In the genomic region with DNA sequence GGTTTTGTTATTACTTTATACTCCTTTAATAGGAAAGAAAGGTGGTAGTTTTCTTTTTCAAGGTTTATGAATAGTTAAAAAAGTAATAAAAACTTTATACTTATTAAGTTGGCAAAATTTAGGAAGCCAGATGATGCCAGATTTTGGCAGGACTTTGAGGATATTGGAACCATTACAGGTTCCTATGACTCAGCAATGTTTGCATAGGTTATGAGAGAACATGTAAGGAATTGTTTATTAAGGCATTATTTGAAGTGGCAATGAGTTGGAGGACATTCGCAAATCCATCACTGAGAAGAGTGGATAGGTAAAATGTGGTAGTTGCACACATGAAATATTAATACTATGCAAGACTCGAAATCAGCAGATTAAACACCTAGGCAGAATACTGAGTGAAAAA, we compare ENCODE assay signal across 28 cellular contexts. TPM values are rescaled to one million over a fixed set of nuclear protein-coding genes. Genes with fewer than 3 reads are reported as not detected.
DNase-seq lines count a peak whose midpoint lies in the region; ATAC-seq, FAIRE-seq and TF ChIP-seq lines count a peak whose summit lies in the region.
"Had no signal": no experiment of that assay in that cellular context is flagged by ENCODE, and none has a peak within 500 bp of the region (broad histone marks: within the 10 kb centered on the region; RNA-seq: fewer than 3 reads in every experiment).

No MANE protein-coding gene starts in this region.

- H2AFZ ChIP-seq in endothelial cell of umbilical vein (ENCODE audit: low read depth, low read length) = no peak overlapping the region
- H2AFZ ChIP-seq: parathyroid adenoma had no signal

- no peaks in the 10 kb centered on the region for H3K9me3 ChIP-seq in Panc1 (ENCODE audit: control insufficient read depth, insufficient read depth, low read depth, low read length)
- H3K9me3 ChIP-seq in endothelial cell of umbilical vein (replicated peaks; ENCODE audit: control insufficient read depth, insufficient read depth, low read length) = no peaks in the 10 kb centered on the region
- no peaks in the 10 kb centered on the region for H3K9me3 ChIP-seq in lung (ENCODE audit: control insufficient read depth in 2 of 2, insufficient read depth in 1 of 2, low read length in 1 of 2)
- H3K9me3 ChIP-seq in Caco-2 = no peaks in the 10 kb centered on the region
- H3K9me3 ChIP-seq: gastroesophageal sphincter, left ventricle myocardium inferior, testis had no signal

- intact Hi-C loops in Panc1 (cut with micrococcal nuclease; ENCODE audit: unreplicated experiment) (no loop called here), endothelial cell of umbilical vein (cut with micrococcal nuclease) (loop anchor here (10.0 kb wide), 3 partner anchors 328 to 578 kb away; no protein-coding TSS in a partner anchor), Caco-2 (cut with micrococcal nuclease; ENCODE audit: unreplicated experiment) (loop anchor here (10.0 kb wide), 1 partner anchor 498 kb away; no protein-coding TSS in a partner anchor)

- no peak overlapping the region for H3K27ac Mint-ChIP-seq in Caco-2 (ENCODE audit: unreplicated experiment)
- H3K27ac Mint-ChIP-seq: activated CD4-positive, alpha-beta memory T cell treated with anti-CD3 and anti-CD28 coated beads, Interleukin-2, amount 10 ng/mL, durations not matched to agents 7 days and 5 days; activated naive CD4-positive, alpha-beta T cell treated with anti-CD3 and anti-CD28 coated beads, Interleukin-2, amount 50 U/mL, for 24 hours; T-cell had no signal

- in situ Hi-C loops in Panc1 (cut with HindIII; ENCODE audit: low pct_unique_long_range_greater_than_20kb, low sequenced_read_pairs) = no loop called here

- POLR2A ChIA-PET in Panc1 (lab: Charles Lee) (no interaction called here), endothelial cell of umbilical vein (lab: Charles Lee) (no interaction called here), Caco-2 (lab: Charles Lee) (no interaction called here)

- DNase-seq in EH (ENCODE audit: low read depth) (peak; percentile 15), Panc1 (ENCODE audit: low read depth, low spot score) (peak; percentile 15), endothelial cell of umbilical vein (ENCODE audit: low read depth, low spot score) (peak; percentile 72), lung (ENCODE audit: low spot score) (no peak), glomerular visceral epithelial cell (ENCODE audit: extremely low spot score) (no peak), GM20000 (ENCODE audit: low spot score) (no peak), Caco-2 (no peak)
- no peak for DNase-seq in stimulated activated CD4-positive, alpha-beta T cell treated with anti-CD3 and anti-CD28 coated beads, Interleukin-12 subunit alpha, Interleukin-12 subunit beta, amount 100 ng/mL, for 4 hours
- DNase-seq: activated T-cell treated with anti-CD3 and anti-CD28 coated beads, Interleukin-2, amount 50 U/mL, for 48 hours; AML-193; effector memory CD4-positive, alpha-beta T cell; KBM-7; left ventricle myocardium inferior; NCI-H1417; NCI-H2171 treated with DMSO at 0.1 percent for 48 hours; stimulated activated CD4-positive, alpha-beta T cell treated with anti-CD3 and anti-CD28 coated beads, Interleukin-4, amount 100 ng/mL, for 4 hours; stimulated activated CD8-positive, alpha-beta memory T cell treated with anti-CD3 and anti-CD28 coated beads, Interleukin-4, amount 100 ng/mL, for 48 hours; T-cell; testis; WERI-Rb-1 had no signal

- ATAC-seq in Panc1 (no peak), lung (ENCODE audit: insufficient read depth, low FRiP score) (peak; percentile 34)
- ATAC-seq: gastroesophageal sphincter, GM12878, T-cell had no signal

- TF ChIP-seq CTCF in Panc1 (IDR thresholded peaks at IDR 0.05) = no peak
- no peak for TF ChIP-seq CTCF in endothelial cell of umbilical vein (IDR thresholded peaks at IDR 0.05; ENCODE audit: extremely low read depth in 1 of 2, insufficient read depth in 1 of 2, low read depth in 1 of 2, low read length in 2 of 2)
- TF ChIP-seq CTCF in lung (IDR thresholded peaks at IDR 0.05; ENCODE audit: control extremely low read depth, extremely low read depth) = no peak
- no peak for TF ChIP-seq CTCF in GM20000 (IDR thresholded peaks at IDR 0.05; ENCODE audit: extremely low read depth, missing control alignments)
- no peak for TF ChIP-seq CTCF in Caco-2 (IDR thresholded peaks at IDR 0.05; ENCODE audit: insufficient read depth in 1 of 2, low read depth in 1 of 2, low read length in 1 of 2, severe bottlenecking in 1 of 2, unreplicated experiment in 1 of 2)

- FAIRE-seq in endothelial cell of umbilical vein (lab: Jason Lieb, UNC) = no peak
- FAIRE-seq: G401.6, GM12878, H1 had no signal

- no peak overlapping the region for H3K4me3 ChIP-seq in Panc1 (ENCODE audit: low read depth in 2 of 2, low read length in 2 of 2)
- H3K4me3 ChIP-seq in endothelial cell of umbilical vein (replicated peaks in 1 of 3; ENCODE audit: insufficient read depth in 1 of 3, low read depth in 1 of 3, low read length in 3 of 3) = no peak overlapping the region
- H3K4me3 ChIP-seq in lung = no peak overlapping the region
- no peak overlapping the region for H3K4me3 ChIP-seq in Caco-2 (ENCODE audit: low read depth, low read length)
- H3K4me3 ChIP-seq: gastroesophageal sphincter, GM12878, left ventricle myocardium inferior, testis had no signal

- no peak overlapping the region for H3K4me2 ChIP-seq in endothelial cell of umbilical vein (ENCODE audit: insufficient read depth, low read length)

- no peak overlapping the region for H3K9ac ChIP-seq in endothelial cell of umbilical vein (replicated peaks; ENCODE audit: extremely low read depth, insufficient read depth, low read length)
- H3K9ac ChIP-seq: parathyroid adenoma had no signal

- BruUV-seq in Panc1 (replicated peaks; lab: Mats Ljungman, UMichigan) (no TSS peak), endothelial cell of umbilical vein (replicated peaks; lab: Mats Ljungman, UMichigan) (no TSS peak), Caco-2 (replicated peaks; lab: Mats Ljungman, UMichigan) (no TSS peak)

- TF ChIP-seq POLR2A in endothelial cell of umbilical vein (IDR thresholded peaks at IDR 0.05; ENCODE audit: low read depth, low read length) = no peak

- CTCF ChIA-PET in Panc1 (lab: Charles Lee) (no interaction called here), endothelial cell of umbilical vein (lab: Charles Lee) (interaction anchor here (1.8 to 6.3 kb wide), 5 partner anchors 16 to 578 kb away, joined by 10 to 75 read pairs (median 31); no protein-coding TSS in a partner anchor), Caco-2 (lab: Charles Lee) (interaction anchor here (1.4 to 2.0 kb wide), 2 partner anchors 16 to 220 kb away, joined by 3 to 6 read pairs; no protein-coding TSS in a partner anchor)

- dilution Hi-C loops in endothelial cell of umbilical vein (cut with MboI; ENCODE audit: extremely low pct_ligation_motif_present, low sequenced_read_pairs) = no loop called here

- no peaks in the 10 kb centered on the region for H3K27me3 Mint-ChIP-seq in Caco-2 (ENCODE audit: insufficient read depth, unreplicated experiment)
- H3K27me3 Mint-ChIP-seq: activated CD4-positive, alpha-beta memory T cell treated with anti-CD3 and anti-CD28 coated beads, Interleukin-2, amount 10 ng/mL, durations not matched to agents 7 days and 5 days; activated naive CD4-positive, alpha-beta T cell treated with anti-CD3 and anti-CD28 coated beads, Interleukin-2, amount 50 U/mL, for 24 hours; T-cell had no signal

- no peaks in the 10 kb centered on the region for H4K20me1 ChIP-seq in endothelial cell of umbilical vein (replicated peaks; ENCODE audit: control insufficient read depth, extremely low read depth, insufficient read depth, low read length)

- H3K27me3 ChIP-seq in Panc1 (ENCODE audit: control insufficient read depth, insufficient read depth, low read length) (no peaks in the 10 kb centered on the region), endothelial cell of umbilical vein (ENCODE audit: control insufficient read depth in 2 of 2, insufficient read depth in 2 of 2, low read length in 2 of 2) (no peaks in the 10 kb centered on the region), lung (ENCODE audit: control insufficient read depth, insufficient read depth) (no peaks in the 10 kb centered on the region), Caco-2 (replicated peaks; ENCODE audit: control insufficient read depth, insufficient read depth, low read length) (no peaks in the 10 kb centered on the region)
- H3K27me3 ChIP-seq: gastroesophageal sphincter, testis had no signal

- no peaks in the 10 kb centered on the region for H3K36me3 Mint-ChIP-seq in Caco-2 (ENCODE audit: insufficient read depth, unreplicated experiment)
- H3K36me3 Mint-ChIP-seq: activated naive CD4-positive, alpha-beta T cell treated with anti-CD3 and anti-CD28 coated beads, Interleukin-2, amount 50 U/mL, for 24 hours; T-cell had no signal

- H3K36me3 ChIP-seq in Panc1 (ENCODE audit: control insufficient read depth, insufficient read depth, low read length) (no peaks in the 10 kb centered on the region), endothelial cell of umbilical vein (ENCODE audit: control insufficient read depth in 2 of 2, extremely low read depth in 1 of 2, insufficient read depth in 2 of 2, low read length in 2 of 2) (no peaks in the 10 kb centered on the region), lung (ENCODE audit: control insufficient read depth in 2 of 2, insufficient read depth in 2 of 2, low read length in 2 of 2) (no peaks in the 10 kb centered on the region), Caco-2 (ENCODE audit: control insufficient read depth, insufficient read depth, low read length) (no peaks in the 10 kb centered on the region)

- whole genome bisulfite sequencing in lung, 2 donors = 71 to 88% methylated on average over 2 of the region's 2 CpGs

- H3K9me1 ChIP-seq in endothelial cell of umbilical vein (replicated peaks; ENCODE audit: control insufficient read depth, extremely low read depth, insufficient read depth, low read length) = no peaks in the 10 kb centered on the region

- no peaks in the 10 kb centered on the region for H3K9me3 Mint-ChIP-seq in Caco-2 (ENCODE audit: unreplicated experiment)
- H3K9me3 Mint-ChIP-seq: activated CD4-positive, alpha-beta memory T cell treated with anti-CD3 and anti-CD28 coated beads, Interleukin-2, amount 10 ng/mL, durations not matched to agents 7 days and 5 days; activated naive CD4-positive, alpha-beta T cell treated with anti-CD3 and anti-CD28 coated beads, Interleukin-2, amount 50 U/mL, for 24 hours; T-cell had no signal

- no peaks in the 10 kb centered on the region for H3K79me2 ChIP-seq in endothelial cell of umbilical vein (ENCODE audit: control insufficient read depth, insufficient read depth, low read length)
- H3K79me2 ChIP-seq: parathyroid adenoma had no signal

- H3K4me1 ChIP-seq in Panc1 (ENCODE audit: control insufficient read depth, insufficient read depth, low read length) (no peaks in the 10 kb centered on the region), endothelial cell of umbilical vein (ENCODE audit: control insufficient read depth, extremely low read depth, insufficient read depth, low read length) (peaks cover 12% of the 10 kb centered on the region), lung (ENCODE audit: control insufficient read depth in 2 of 2, insufficient read depth in 2 of 2, low read length in 2 of 2) (no peaks in the 10 kb centered on the region), Caco-2 (no peaks in the 10 kb centered on the region)
- H3K4me1 ChIP-seq: parathyroid adenoma, testis had no signal

- H3K27ac ChIP-seq in Panc1 (ENCODE audit: low read length) (no peak overlapping the region), endothelial cell of umbilical vein (ENCODE audit: insufficient read depth, low read depth, low read length) (no peak overlapping the region), lung (ENCODE audit: low read depth in 1 of 2, low read length in 1 of 2) (no peak overlapping the region)
- H3K27ac ChIP-seq: HL-60, left ventricle myocardium inferior, parathyroid adenoma, testis, WERI-Rb-1 had no signal

- H3K4me1 Mint-ChIP-seq in Caco-2 (ENCODE audit: low read depth, unreplicated experiment) = no peaks in the 10 kb centered on the region

- H3K4me3 Mint-ChIP-seq in Caco-2 (ENCODE audit: unreplicated experiment) = no peak overlapping the region
- H3K4me3 Mint-ChIP-seq: activated CD4-positive, alpha-beta memory T cell treated with anti-CD3 and anti-CD28 coated beads, Interleukin-2, amount 10 ng/mL, durations not matched to agents 7 days and 5 days; activated naive CD4-positive, alpha-beta T cell treated with anti-CD3 and anti-CD28 coated beads, Interleukin-2, amount 50 U/mL, for 24 hours; T-cell had no signal

RNA-seq across cellular contexts. Expression of gene CDAN1, which starts 29.9 kb away (rescaled TPM):
- 41.1 TPM for total RNA-seq in Panc1 (2021; ENCODE audit: unreplicated experiment)
- polyA plus RNA-seq in Panc1 (2012; ENCODE audit: insufficient read length) = 17.8 TPM
- total RNA-seq in endothelial cell of umbilical vein = 23.4 and 25.9 TPM in 2 replicates
- 6.5 and 7.2 TPM in 2 replicates for polyA plus RNA-seq in endothelial cell of umbilical vein
- polyA plus RNA-seq in endothelial cell of umbilical vein (2011; cell fraction: cytosol; rRNA removed) = 6.2 and 6.3 TPM in 2 replicates
- 23.9 and 26.1 TPM in 2 replicates for polyA plus RNA-seq in endothelial cell of umbilical vein (2011; cell fraction: nucleus; rRNA removed)
- 7.7 and 8.9 TPM in 2 replicates for polyA plus RNA-seq in endothelial cell of umbilical vein (2012)
- polyA minus RNA-seq in endothelial cell of umbilical vein = 11.1 and 12.8 TPM in 2 replicates
- polyA minus RNA-seq in endothelial cell of umbilical vein (2011; cell fraction: cytosol; rRNA and poly(A)+ RNA removed) = 7.1 TPM
- 8.8 and 9.4 TPM in 2 replicates for polyA minus RNA-seq in endothelial cell of umbilical vein (2011; cell fraction: nucleus; rRNA and poly(A)+ RNA removed)
- total RNA-seq in lung = 10 to 100 TPM; 13.8 to 15.2 TPM
- 10 to 100 TPM in 1 of 2 donors, 1 to 10 TPM in 1; 4.2 to 10.6 TPM for polyA plus RNA-seq in lung
- 29.4 and 32.3 TPM in 2 replicates for total RNA-seq in Caco-2 (2022)

Comparison
In these comparisons a context has a peak if more than half of its experiments do, and no peak if none do; other contexts are left out.
1. DNase-seq: peak in EH (single experiment), Panc1 (single experiment) and endothelial cell of umbilical vein (single experiment); none in lung (single experiment), stimulated activated CD4-positive, alpha-beta T cell treated with anti-CD3 and anti-CD28 coated beads, Interleukin-12 subunit alpha, Interleukin-12 subunit beta, amount 100 ng/mL, for 4 hours (single experiment), glomerular visceral epithelial cell (single experiment), GM20000 (single experiment) and Caco-2 (0 of 2).